In the genomic region with DNA sequence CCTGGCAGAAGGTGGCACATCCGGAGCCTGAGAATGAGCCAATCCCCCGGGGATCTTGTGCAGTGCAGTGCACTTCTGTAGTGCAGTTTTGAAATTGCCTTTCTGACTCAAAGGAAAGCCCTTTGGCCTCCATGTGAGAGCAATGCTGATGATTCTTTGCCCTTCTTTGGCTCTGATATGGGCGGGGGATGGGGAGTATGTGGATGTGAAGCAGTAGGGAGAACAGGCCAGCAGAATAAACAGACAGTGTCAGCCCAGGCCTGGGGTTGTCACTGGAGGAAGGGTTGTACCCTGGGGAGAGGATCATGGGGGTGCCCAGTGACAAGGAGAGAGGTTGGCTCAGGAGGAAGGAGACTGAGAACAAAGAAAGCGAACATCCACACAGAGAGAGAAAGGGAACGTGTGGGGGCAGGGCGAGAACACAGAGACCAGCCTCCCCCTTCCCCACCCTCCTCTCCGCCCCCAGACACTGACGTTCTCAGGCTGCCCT, we compare ENCODE assay signal across 11 cellular contexts.
DNase-seq lines count a peak whose midpoint lies in the region; ATAC-seq, FAIRE-seq and TF ChIP-seq lines count a peak whose summit lies in the region.
"Had no signal": no experiment of that assay in that cellular context is flagged by ENCODE, and none has a peak within 500 bp of the region (broad histone marks: within the 10 kb centered on the region; RNA-seq: fewer than 3 reads in every experiment).

No MANE protein-coding gene starts in this region.

- no peaks in the 10 kb centered on the region for H3K36me3 ChIP-seq in prostate gland

- peak; percentile 34 for ATAC-seq in HG03442 (IDR thresholded peaks at IDR 0.05; ENCODE audit: unreplicated experiment)
- ATAC-seq: left colon had no signal

- H3K4me1 ChIP-seq in prostate gland (replicated peaks) = peaks cover 4% of the 10 kb centered on the region

- no peak overlapping the region for H3K4me3 ChIP-seq in prostate gland

- no peak for TF ChIP-seq POLR2A in prostate gland (IDR thresholded peaks at IDR 0.05)

- DNase-seq in GM18507 (ENCODE audit: extremely low spot score, insufficient read length, low read depth) (no peak), fibroblast of gingiva (ENCODE audit: low read depth) (peak; percentile 90), prostate gland (ENCODE audit: low spot score) (no peak), HuH-7.5 (ENCODE audit: low spot score) (no peak), RKO (ENCODE audit: low spot score) (no peak), superior temporal gyrus (ENCODE audit: extremely low spot score) (no peak)
- DNase-seq in effector CD4-positive, alpha-beta T cell = no peak
- DNase-seq: KG1, left colon, RPMI8226 had no signal

- TF ChIP-seq CTCF in prostate gland (IDR thresholded peaks at IDR 0.05) = no peak

- H3K9me3 ChIP-seq in prostate gland = no peaks in the 10 kb centered on the region

- 88% methylated on average over 8 of the region's 8 CpGs for WGBS in prostate gland

- H3K27ac ChIP-seq in prostate gland = peak overlapping the region; percentile 33 to 55

- no peaks in the 10 kb centered on the region for H3K27me3 ChIP-seq in prostate gland (replicated peaks; ENCODE audit: insufficient read depth)

- intact Hi-C loops in prostate gland (cut with DNase I) = no loop called here

- peak; percentile 48 for FAIRE-seq in GM18507 (lab: Jason Lieb, UNC)
